Comparison of ENCODE assay signal across 13 cellular contexts in genomic region chr17:75065562-75066151, GRCh38. TPM values are rescaled to one million over a fixed set of nuclear protein-coding genes. Genes with fewer than 3 reads are reported as not detected.
A peak's percentile ranks its signal among the peaks of the same experiment; 100 is the strongest.
DNase-seq lines count a peak whose midpoint lies in the region; ATAC-seq and TF ChIP-seq lines count a peak whose summit lies in the region.
"Had no signal": no experiment of that assay in that cellular context is flagged by ENCODE, and none has a peak within 500 bp of the region (broad histone marks: within the 10 kb centered on the region; RNA-seq: fewer than 3 reads in every experiment).

No MANE protein-coding gene starts in this region.

- H2AFZ ChIP-seq in SK-N-SH (ENCODE audit: low read depth) = no peak overlapping the region

- no peak for DNase-seq in SK-N-SH
- peak; percentile 65 for DNase-seq in HT1080 (ENCODE audit: low read depth)
- DNase-seq in activated naive CD8-positive, alpha-beta T cell treated with anti-CD3 and anti-CD28 coated beads, Interleukin-2, amount 10 ng/mL, durations not matched to agents 7 days and 5 days = no peak
- DNase-seq in naive thymus-derived CD8-positive, alpha-beta T cell = no peak
- DNase-seq in H4 (ENCODE audit: low spot score) = no peak
- no peak for DNase-seq in activated gamma-delta T cell treated with Interleukin-2 at 50 U/mL for 16 hours
- no peak for DNase-seq in 8988T
- DNase-seq: cerebellar nuclear complex, DMS53, NCI-H1436, stomach had no signal

- peak; percentile 12; the same call in 2 of the 3 replicates for ATAC-seq in SK-N-SH treated with all-trans-retinoic acid at 6 μM for 48 hours
- ATAC-seq in activated naive CD8-positive, alpha-beta T cell treated with anti-CD3 and anti-CD28 coated beads, Interleukin-2, amount 10 ng/mL, durations not matched to agents 7 days and 5 days (ENCODE audit: low read depth) = no peak
- no peak for ATAC-seq in naive thymus-derived CD8-positive, alpha-beta T cell

- no peak overlapping the region for H3K4me3 Mint-ChIP-seq in activated naive CD8-positive, alpha-beta T cell treated with anti-CD3 and anti-CD28 coated beads, Interleukin-2, amount 10 ng/mL, durations not matched to agents 7 days and 5 days
- no peak overlapping the region for H3K4me3 Mint-ChIP-seq in naive thymus-derived CD8-positive, alpha-beta T cell

- CTCF ChIA-PET in SK-N-SH (lab: Yijun Ruan, JAX) = interaction anchor here (0.7 kb wide), 1 partner anchor 164 kb away, joined by 3 read pairs; no protein-coding TSS in a partner anchor

- no peaks in the 10 kb centered on the region for H3F3A ChIP-seq in SK-N-SH (replicated peaks; ENCODE audit: insufficient read depth)

- no peaks in the 10 kb centered on the region for H4K20me1 ChIP-seq in SK-N-SH (ENCODE audit: insufficient read depth)

- H3K9me3 ChIP-seq in SK-N-SH = no peaks in the 10 kb centered on the region
- H3K9me3 ChIP-seq: neutrophil, stomach had no signal

- H3K9me2 ChIP-seq in SK-N-SH = no peaks in the 10 kb centered on the region

- 89% methylated on average over 6 of the region's 6 CpGs for WGBS in SK-N-SH (ENCODE audit: low lambda C conversion rate)

- H3K27ac ChIP-seq in SK-N-SH (ENCODE audit: low read depth in 2 of 2, low read length in 1 of 2) = no peak overlapping the region
- H3K27ac ChIP-seq: neutrophil, stomach had no signal

- H3K4me2 ChIP-seq in SK-N-SH = no peak overlapping the region

- no peak overlapping the region for H3K9ac ChIP-seq in SK-N-SH

- no peak for TF ChIP-seq RAD21 in SK-N-SH (IDR thresholded peaks at IDR 0.05; ENCODE audit: low read length)

- H3K4me1 Mint-ChIP-seq in activated naive CD8-positive, alpha-beta T cell treated with anti-CD3 and anti-CD28 coated beads, Interleukin-2, amount 10 ng/mL, durations not matched to agents 7 days and 5 days = peaks cover 26% of the 10 kb centered on the region
- H3K4me1 Mint-ChIP-seq in naive thymus-derived CD8-positive, alpha-beta T cell = peaks cover 10 to 27% (median 19%) of the 10 kb centered on the region in 4 donors

- TF ChIP-seq CTCF in SK-N-SH (IDR thresholded peaks at IDR 0.05) = no peak

- H3K79me2 ChIP-seq in SK-N-SH (ENCODE audit: insufficient read depth) = no peaks in the 10 kb centered on the region

- H3K36me3 Mint-ChIP-seq in activated naive CD8-positive, alpha-beta T cell treated with anti-CD3 and anti-CD28 coated beads, Interleukin-2, amount 10 ng/mL, durations not matched to agents 7 days and 5 days = peaks cover 4% of the 10 kb centered on the region
- H3K36me3 Mint-ChIP-seq in naive thymus-derived CD8-positive, alpha-beta T cell = peaks cover 0 to 40% (median 8%) of the 10 kb centered on the region in 3 donors

- H3K4me3 ChIP-seq in SK-N-SH (ENCODE audit: low read depth in 2 of 2, low read length in 1 of 2) = no peak overlapping the region
- H3K4me3 ChIP-seq: stomach had no signal

- H3K36me3 ChIP-seq in SK-N-SH (replicated peaks in 1 of 2; ENCODE audit: control insufficient read depth in 1 of 2, insufficient read depth in 2 of 2, low read length in 1 of 2) = peaks cover 18 to 48% of the 10 kb centered on the region in 2 experiments

- no peaks in the 10 kb centered on the region for H3K27me3 ChIP-seq in SK-N-SH (ENCODE audit: insufficient read depth)
- H3K27me3 ChIP-seq: neutrophil, stomach had no signal

- no peak for TF ChIP-seq EP300 in SK-N-SH (IDR thresholded peaks at IDR 0.05; ENCODE audit: borderline replicate concordance in 1 of 2, low read depth in 1 of 2, low read length in 1 of 2)

- no peaks in the 10 kb centered on the region for H3K9me3 Mint-ChIP-seq in activated naive CD8-positive, alpha-beta T cell treated with anti-CD3 and anti-CD28 coated beads, Interleukin-2, amount 10 ng/mL, durations not matched to agents 7 days and 5 days
- no peaks in the 10 kb centered on the region for H3K9me3 Mint-ChIP-seq in naive thymus-derived CD8-positive, alpha-beta T cell

- no peaks in the 10 kb centered on the region for H3K27me3 Mint-ChIP-seq in activated naive CD8-positive, alpha-beta T cell treated with anti-CD3 and anti-CD28 coated beads, Interleukin-2, amount 10 ng/mL, durations not matched to agents 7 days and 5 days
- no peaks in the 10 kb centered on the region for H3K27me3 Mint-ChIP-seq in naive thymus-derived CD8-positive, alpha-beta T cell

- POLR2A ChIA-PET in SK-N-SH (lab: Yijun Ruan, JAX) = no interaction called here
- POLR2A ChIA-PET in activated naive CD8-positive, alpha-beta T cell treated with anti-CD3 and anti-CD28 coated beads, Interleukin-2, amount 10 ng/mL, durations not matched to agents 7 days and 5 days (lab: Charles Lee) = no interaction called here
- POLR2A ChIA-PET in naive thymus-derived CD8-positive, alpha-beta T cell (lab: Charles Lee) = no interaction called here

- H3K27ac Mint-ChIP-seq in activated naive CD8-positive, alpha-beta T cell treated with anti-CD3 and anti-CD28 coated beads, Interleukin-2, amount 10 ng/mL, durations not matched to agents 7 days and 5 days = peak overlapping the region; percentile 70
- peak overlapping the region in 6 of 10 donors; percentile 21 to 78 (median 52) for H3K27ac Mint-ChIP-seq in naive thymus-derived CD8-positive, alpha-beta T cell

- no peaks in the 10 kb centered on the region; a peak in 1 of 4 replicates for H3K4me1 ChIP-seq in SK-N-SH (ENCODE audit: control insufficient read depth in 1 of 2, insufficient read depth in 2 of 2, low read depth in 1 of 2, low read length in 1 of 2)
- H3K4me1 ChIP-seq: stomach had no signal

TF ChIP-seq in SK-N-SH, 30 proteins besides CTCF, POLR2A, EP300 and RAD21:
- TF ChIP-seq RXRA (IDR thresholded peaks at IDR 0.05; ENCODE audit: borderline replicate concordance, low read depth) = no peak

RNA-seq across cellular contexts. Expression of gene KCTD2, which starts 18.6 kb away (rescaled TPM):
- 27.5 and 34.2 TPM in 2 replicates for polyA plus RNA-seq in SK-N-SH (2012; rRNA removed)
- polyA plus RNA-seq in SK-N-SH (2012; cell fraction: cytosol; rRNA removed) = 22.2 and 28.7 TPM in 2 replicates
- 25.7 and 26.5 TPM in 2 replicates for polyA plus RNA-seq in SK-N-SH (2012; cell fraction: nucleus; rRNA removed)
- total RNA-seq in HT1080 (2014; rRNA removed; shearing (Covaris generic)) = 17.2 and 18.6 TPM in 2 replicates
- polyA plus RNA-seq in HT1080 (2015; cell fraction: cytosol; rRNA removed) = 13.7 and 14.5 TPM in 2 replicates
- 13.7 and 14.6 TPM in 2 replicates for polyA plus RNA-seq in HT1080 (2015; cell fraction: nucleus; rRNA removed)
- total RNA-seq in activated naive CD8-positive, alpha-beta T cell treated with anti-CD3 and anti-CD28 coated beads, Interleukin-2, amount 10 ng/mL, durations not matched to agents 7 days and 5 days = 10 to 100 TPM; 20.4 to 22.4 TPM
- total RNA-seq in naive thymus-derived CD8-positive, alpha-beta T cell = 10 to 100 TPM; 25.0 to 28.6 TPM
- 10 to 100 TPM in 1 of 3 donors, 1 to 10 TPM in 2; 6.8 to 10.9 (median 7.8) TPM for polyA plus RNA-seq in naive thymus-derived CD8-positive, alpha-beta T cell
- total RNA-seq in H4 (2014; rRNA removed; shearing (Covaris generic)) = 14.3 and 16.5 TPM in 2 replicates

RNA-seq across cellular contexts. Expression of gene ATP5PD, which starts 18.9 kb away (rescaled TPM):
- 354 and 454 TPM in 2 replicates for polyA plus RNA-seq in SK-N-SH (2012; rRNA removed)
- 479 and 520 TPM in 2 replicates for polyA plus RNA-seq in SK-N-SH (2012; cell fraction: cytosol; rRNA removed)
- 154 and 185 TPM in 2 replicates for polyA plus RNA-seq in SK-N-SH (2012; cell fraction: nucleus; rRNA removed)
- 259 and 270 TPM in 2 replicates for total RNA-seq in HT1080 (2014; rRNA removed; shearing (Covaris generic))
- 248 and 267 TPM in 2 replicates for polyA plus RNA-seq in HT1080 (2015; cell fraction: cytosol; rRNA removed)
- 131 and 158 TPM in 2 replicates for polyA plus RNA-seq in HT1080 (2015; cell fraction: nucleus; rRNA removed)
- 100 to 1,000 TPM; 196 to 199 TPM for total RNA-seq in activated naive CD8-positive, alpha-beta T cell treated with anti-CD3 and anti-CD28 coated beads, Interleukin-2, amount 10 ng/mL, durations not matched to agents 7 days and 5 days
- 100 to 1,000 TPM; 149 to 160 TPM for total RNA-seq in naive thymus-derived CD8-positive, alpha-beta T cell
- 100 to 1,000 TPM; 406 to 455 (median 449) TPM for polyA plus RNA-seq in naive thymus-derived CD8-positive, alpha-beta T cell
- 595 and 655 TPM in 2 replicates for total RNA-seq in H4 (2014; rRNA removed; shearing (Covaris generic))

RNA-seq across cellular contexts. Expression of gene SLC16A5, which starts 22.1 kb away (rescaled TPM):
- 0.03 and 0.06 TPM in 2 replicates for polyA plus RNA-seq in SK-N-SH (2012; rRNA removed)
- 0.03 TPM in 1 of 2 replicates, not detected in the other for polyA plus RNA-seq in SK-N-SH (2012; cell fraction: cytosol; rRNA removed)
- 0.06 TPM in 1 of 2 replicates, not detected in the other for polyA plus RNA-seq in SK-N-SH (2012; cell fraction: nucleus; rRNA removed)
- total RNA-seq in HT1080 (2014; rRNA removed; shearing (Covaris generic)) = not detected in 2 replicates
- polyA plus RNA-seq in HT1080 (2015; cell fraction: cytosol; rRNA removed) = not detected in 2 replicates
- 0.16 TPM in 1 of 2 replicates, not detected in the other for polyA plus RNA-seq in HT1080 (2015; cell fraction: nucleus; rRNA removed)
- total RNA-seq in activated naive CD8-positive, alpha-beta T cell treated with anti-CD3 and anti-CD28 coated beads, Interleukin-2, amount 10 ng/mL, durations not matched to agents 7 days and 5 days = 10 to 100 TPM in 1 of 2 experiments, 1 to 10 TPM in 1; 9.1 to 11.0 TPM
- 10 to 100 TPM; 14.2 to 14.8 TPM for total RNA-seq in naive thymus-derived CD8-positive, alpha-beta T cell
- 1 to 10 TPM; 1.4 to 4.1 (median 3.1) TPM for polyA plus RNA-seq in naive thymus-derived CD8-positive, alpha-beta T cell
- not detected in 2 replicates for total RNA-seq in H4 (2014; rRNA removed; shearing (Covaris generic))

RNA-seq across cellular contexts. Expression of gene ARMC7, which starts 44.1 kb away (rescaled TPM):
- polyA plus RNA-seq in SK-N-SH (2012; rRNA removed) = 7.3 and 10.8 TPM in 2 replicates
- polyA plus RNA-seq in SK-N-SH (2012; cell fraction: cytosol; rRNA removed) = 5.9 and 7.9 TPM in 2 replicates
- 10.6 and 11.4 TPM in 2 replicates for polyA plus RNA-seq in SK-N-SH (2012; cell fraction: nucleus; rRNA removed)
- total RNA-seq in HT1080 (2014; rRNA removed; shearing (Covaris generic)) = 8.0 and 8.2 TPM in 2 replicates
- 7.0 and 8.9 TPM in 2 replicates for polyA plus RNA-seq in HT1080 (2015; cell fraction: cytosol; rRNA removed)
- 5.3 and 7.2 TPM in 2 replicates for polyA plus RNA-seq in HT1080 (2015; cell fraction: nucleus; rRNA removed)
- 10 to 100 TPM; 16.2 to 17.6 TPM for total RNA-seq in activated naive CD8-positive, alpha-beta T cell treated with anti-CD3 and anti-CD28 coated beads, Interleukin-2, amount 10 ng/mL, durations not matched to agents 7 days and 5 days
- total RNA-seq in naive thymus-derived CD8-positive, alpha-beta T cell = 10 to 100 TPM; 15.6 to 16.7 TPM
- polyA plus RNA-seq in naive thymus-derived CD8-positive, alpha-beta T cell = 1 to 10 TPM; 2.7 to 3.3 (median 2.9) TPM
- 4.0 and 5.2 TPM in 2 replicates for total RNA-seq in H4 (2014; rRNA removed; shearing (Covaris generic))

RNA-seq across cellular contexts. Expression of gene MRPL58, which starts 53.2 kb away (rescaled TPM):
- 87.3 and 89.2 TPM in 2 replicates for polyA plus RNA-seq in SK-N-SH (2012; rRNA removed)
- polyA plus RNA-seq in SK-N-SH (2012; cell fraction: cytosol; rRNA removed) = 86.8 and 89.7 TPM in 2 replicates
- polyA plus RNA-seq in SK-N-SH (2012; cell fraction: nucleus; rRNA removed) = 31.8 and 37.9 TPM in 2 replicates
- total RNA-seq in HT1080 (2014; rRNA removed; shearing (Covaris generic)) = 110 and 114 TPM in 2 replicates
- 81.8 and 85.9 TPM in 2 replicates for polyA plus RNA-seq in HT1080 (2015; cell fraction: cytosol; rRNA removed)
- 34.9 and 41.6 TPM in 2 replicates for polyA plus RNA-seq in HT1080 (2015; cell fraction: nucleus; rRNA removed)
- 10 to 100 TPM; 32.2 to 36.2 TPM for total RNA-seq in activated naive CD8-positive, alpha-beta T cell treated with anti-CD3 and anti-CD28 coated beads, Interleukin-2, amount 10 ng/mL, durations not matched to agents 7 days and 5 days
- 10 to 100 TPM; 23.9 to 29.4 TPM for total RNA-seq in naive thymus-derived CD8-positive, alpha-beta T cell
- 10 to 100 TPM; 44.9 to 58.1 (median 53.6) TPM for polyA plus RNA-seq in naive thymus-derived CD8-positive, alpha-beta T cell
- total RNA-seq in H4 (2014; rRNA removed; shearing (Covaris generic)) = 89.4 and 107 TPM in 2 replicates

Comparison
In these comparisons a context has a peak if more than half of its experiments do, and no peak if none do; other contexts are left out.
1. RNA of gene SLC16A5, which starts 22.1 kb away (total RNA-seq): 14.2 to 14.8 TPM in naive thymus-derived CD8-positive, alpha-beta T cell and 9.1 to 11.0 TPM in activated naive CD8-positive, alpha-beta T cell treated with anti-CD3 and anti-CD28 coated beads, Interleukin-2, amount 10 ng/mL, durations not matched to agents 7 days and 5 days; not detected in HT1080 and not detected in H4; every median in the first group is over 10 times any median in the second.